12 cellular contexts compared by ENCODE assay signal in the genomic region with DNA sequence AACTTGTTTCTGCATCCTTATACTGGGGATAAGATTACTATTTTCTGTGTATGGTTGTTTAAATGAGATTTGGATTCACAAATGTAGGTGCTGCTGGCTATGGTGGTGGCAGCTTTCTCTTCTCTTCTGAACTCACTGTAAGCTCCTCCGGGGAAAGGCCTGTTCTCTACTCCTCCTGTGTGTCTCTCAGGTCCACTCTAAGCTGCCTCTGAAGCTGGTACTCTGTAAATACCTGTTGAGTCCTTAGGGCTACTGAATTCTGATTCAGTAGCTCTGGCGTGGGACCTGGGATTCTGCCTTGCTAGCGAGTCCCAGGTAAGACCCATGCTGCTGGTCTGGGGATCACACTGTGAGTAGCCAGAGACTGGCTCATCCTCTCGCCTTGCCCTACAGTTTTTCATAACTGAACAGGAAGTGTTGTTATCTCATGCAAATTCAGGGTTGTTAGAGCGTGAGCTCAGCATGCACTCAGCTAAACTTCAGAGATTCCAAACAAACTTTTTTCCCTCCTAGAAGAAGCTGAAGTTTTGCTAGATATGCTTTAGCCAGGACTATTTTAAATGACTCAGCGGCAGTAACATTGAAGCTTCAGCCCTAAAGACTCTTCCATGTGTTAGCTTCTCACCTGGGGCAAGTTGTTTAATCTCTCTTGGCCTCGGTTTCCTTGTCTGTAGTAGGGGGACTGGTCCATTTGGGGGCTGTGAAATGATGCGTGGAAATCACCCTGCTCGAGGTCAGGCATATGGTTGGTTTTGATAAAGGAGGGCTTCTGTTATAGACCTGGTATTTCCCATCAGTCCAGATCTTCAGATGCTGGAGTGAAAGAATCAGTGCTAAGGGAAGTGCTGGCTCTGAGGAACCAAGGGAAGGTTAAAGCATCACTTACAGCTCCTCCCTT.
DNase-seq lines count a peak whose midpoint lies in the region; ATAC-seq and TF ChIP-seq lines count a peak whose summit lies in the region.
"Had no signal": no experiment of that assay in that cellular context is flagged by ENCODE, and none has a peak within 500 bp of the region (broad histone marks: within the 10 kb centered on the region; RNA-seq: fewer than 3 reads in every experiment).

No MANE protein-coding gene starts in this region.

- no peak for DNase-seq in activated B cell treated with CpG ODN at 0.5 μM for 24 hours
- DNase-seq in NCI-H345 treated with DMSO at 0.1 percent for 48 hours (lab: John Stamatoyannopoulos, UW; ENCODE audit: unreplicated experiment): no peak
- no peak for DNase-seq in activated T-cell treated with anti-CD3 and anti-CD28 coated beads, Interleukin-2, amount 50 U/mL, for 1 hour
- DNase-seq in spleen: no peak
- DNase-seq: CD8-positive, alpha-beta memory T cell; heart left ventricle; MV-4-11 had no signal

- H3K4me1 Mint-ChIP-seq in activated B cell treated with CpG ODN at 0.5 μM for 24 hours: peaks cover 20% of the 10 kb centered on the region
- H3K4me1 Mint-ChIP-seq: CD8-positive, alpha-beta memory T cell had no signal

- H3K27me3 Mint-ChIP-seq in activated B cell treated with CpG ODN at 0.5 μM for 24 hours: peaks cover 3% of the 10 kb centered on the region

- TF ChIP-seq CTCF in activated B cell treated with CpG ODN at 0.5 μM for 24 hours (IDR thresholded peaks at IDR 0.05): no peak
- no peak for TF ChIP-seq CTCF in spleen (IDR thresholded peaks at IDR 0.05 in 8 of 11, conservative IDR thresholded peaks at IDR 0.05 in 3 of 11)

- 63 to 70% (median 65%) methylated on average over 9 of the region's 9 CpGs for WGBS in spleen, 5 donors

- no peaks in the 10 kb centered on the region for H3K9me3 ChIP-seq in spleen
- H3K9me3 ChIP-seq: heart left ventricle had no signal

- H3K4me3 ChIP-seq in skin epidermis (no peak overlapping the region), spleen (no peak overlapping the region)
- H3K4me3 ChIP-seq: heart left ventricle, PC-9 had no signal

- TF ChIP-seq POLR2A in spleen (IDR thresholded peaks at IDR 0.05): no peak

- H3K27ac ChIP-seq in skin epidermis (peak overlapping the region in 19 of 21 experiments; percentile 2 to 78 (median 51)), spleen (peak overlapping the region in 1 of 8 donors; percentile 18)
- H3K27ac ChIP-seq: heart left ventricle, PC-9 had no signal

- peak overlapping the region; percentile 16 for H3K4me3 Mint-ChIP-seq in activated B cell treated with CpG ODN at 0.5 μM for 24 hours
- H3K4me3 Mint-ChIP-seq: CD8-positive, alpha-beta memory T cell had no signal

- intact Hi-C loops in activated B cell treated with CpG ODN at 0.5 μM for 24 hours (cut with micrococcal nuclease): no loop called here
- intact Hi-C loops in spleen (cut with DNase I; ENCODE audit: low total_unique reads): no loop called here

- POLR2A ChIA-PET in activated B cell treated with CpG ODN at 0.5 μM for 24 hours (lab: Charles Lee): no interaction called here

- no peaks in the 10 kb centered on the region for H3K9me3 Mint-ChIP-seq in activated B cell treated with CpG ODN at 0.5 μM for 24 hours
- H3K9me3 Mint-ChIP-seq: CD8-positive, alpha-beta memory T cell had no signal

- H3K36me3 ChIP-seq in spleen: no peaks in the 10 kb centered on the region
- H3K36me3 ChIP-seq: heart left ventricle had no signal

- no peaks in the 10 kb centered on the region for H3K36me3 Mint-ChIP-seq in activated B cell treated with CpG ODN at 0.5 μM for 24 hours (ENCODE audit: low read depth)
- H3K36me3 Mint-ChIP-seq: CD8-positive, alpha-beta memory T cell had no signal

- H3K27me3 ChIP-seq in spleen (replicated peaks in 1 of 7): no peaks in the 10 kb centered on the region

- CTCF ChIA-PET in activated B cell treated with CpG ODN at 0.5 μM for 24 hours (lab: Charles Lee): no interaction called here

- ATAC-seq in GM18907 (IDR thresholded peaks at IDR 0.05; ENCODE audit: unreplicated experiment): peak; percentile 49
- ATAC-seq in HG03095 (IDR thresholded peaks at IDR 0.05; ENCODE audit: unreplicated experiment): peak; percentile 85
- peak; percentile 58 for ATAC-seq in activated B cell treated with CpG ODN at 0.5 μM for 24 hours (ENCODE audit: low read depth)
- ATAC-seq in activated CD4-positive, CD25-positive, alpha-beta regulatory T cell treated with anti-CD3 and anti-CD28 coated beads, Interleukin-2, amount 50 U/mL, for 24 hours: no peak
- ATAC-seq: heart left ventricle had no signal

- no peak overlapping the region for H3K27ac Mint-ChIP-seq in activated B cell treated with CpG ODN at 0.5 μM for 24 hours
- H3K27ac Mint-ChIP-seq: CD8-positive, alpha-beta memory T cell had no signal

- H3K4me1 ChIP-seq in spleen: peaks cover 5 to 20% (median 11%) of the 10 kb centered on the region in 6 donors
- H3K4me1 ChIP-seq: heart left ventricle had no signal

Comparison
In these comparisons a context has a peak if more than half of its experiments do, and no peak if none do; other contexts are left out.
1. ATAC-seq: peak in GM18907 (single experiment), HG03095 (single experiment) and activated B cell treated with CpG ODN at 0.5 μM for 24 hours (single experiment); none in activated CD4-positive, CD25-positive, alpha-beta regulatory T cell treated with anti-CD3 and anti-CD28 coated beads, Interleukin-2, amount 50 U/mL, for 24 hours (0 of 2).